In genomic region chr12:95998611-95999300, GRCh38 we compare ENCODE assay signal across 8 cellular contexts. TPM values are rescaled to one million over a fixed set of nuclear protein-coding genes. Genes with fewer than 3 reads are reported as not detected.
DNase-seq lines count a peak whose midpoint lies in the region; ATAC-seq and TF ChIP-seq lines count a peak whose summit lies in the region.

No MANE protein-coding gene starts in this region.

- peaks cover 3% of the 10 kb centered on the region for H3K36me3 Mint-ChIP-seq in activated CD4-positive, alpha-beta T cell treated with anti-CD3 and anti-CD28 coated beads, Interleukin-2, amount 10 ng/mL, durations not matched to agents 7 days and 5 days (ENCODE audit: low read depth)
- peaks cover 0 to 32% (median 4%) of the 10 kb centered on the region in 3 donors for H3K36me3 Mint-ChIP-seq in naive thymus-derived CD8-positive, alpha-beta T cell

- H3K4me3 ChIP-seq in epithelial cell of proximal tubule (ENCODE audit: low read depth, low read length), result no peak overlapping the region
- no peak overlapping the region for H3K4me3 ChIP-seq in upper lobe of left lung

- no peaks in the 10 kb centered on the region for H3K9me3 Mint-ChIP-seq in activated CD4-positive, alpha-beta T cell treated with anti-CD3 and anti-CD28 coated beads, Interleukin-2, amount 10 ng/mL, durations not matched to agents 7 days and 5 days
- H3K9me3 Mint-ChIP-seq in naive thymus-derived CD8-positive, alpha-beta T cell, result no peaks in the 10 kb centered on the region

- DNase-seq in DMS 273 (lab: John Stamatoyannopoulos, UW; ENCODE audit: unreplicated experiment) (peak; percentile 69), NCI-H526 (lab: John Stamatoyannopoulos, UW) (peak; percentile 17 to 77), epithelial cell of proximal tubule (ENCODE audit: low read depth) (no peak), upper lobe of left lung (peak in 1 of 2 donors; percentile 62)
- peak; percentile 71 for DNase-seq in activated CD4-positive, alpha-beta T cell treated with anti-CD3 and anti-CD28 coated beads, Interleukin-2, amount 10 ng/mL, durations not matched to agents 7 days and 5 days
- peak in 9 of 10 donors; percentile 11 to 67 (median 49) for DNase-seq in naive thymus-derived CD8-positive, alpha-beta T cell

- H3K4me3 Mint-ChIP-seq in activated CD4-positive, alpha-beta T cell treated with anti-CD3 and anti-CD28 coated beads, Interleukin-2, amount 10 ng/mL, durations not matched to agents 7 days and 5 days, result no peak overlapping the region
- no peak overlapping the region for H3K4me3 Mint-ChIP-seq in naive thymus-derived CD8-positive, alpha-beta T cell

- CTCF ChIA-PET in activated CD4-positive, alpha-beta T cell treated with anti-CD3 and anti-CD28 coated beads, Interleukin-2, amount 10 ng/mL, durations not matched to agents 7 days and 5 days (lab: Charles Lee), result interaction anchor here (0.6 to 2.2 kb wide), 25 partner anchors 9 to 518 kb away, joined by 3 to 15 read pairs (median 4); partner anchors contain the start of genes AMDHD1 and CCDC38

- peak overlapping the region in 2 of 4 donors; percentile 1 to 30 for H3K27ac ChIP-seq in upper lobe of left lung

- peaks cover 11 to 39% (median 31%) of the 10 kb centered on the region in 4 donors for H3K36me3 ChIP-seq in upper lobe of left lung

- H3K27me3 Mint-ChIP-seq in activated CD4-positive, alpha-beta T cell treated with anti-CD3 and anti-CD28 coated beads, Interleukin-2, amount 10 ng/mL, durations not matched to agents 7 days and 5 days, result no peaks in the 10 kb centered on the region
- H3K27me3 Mint-ChIP-seq in naive thymus-derived CD8-positive, alpha-beta T cell, result no peaks in the 10 kb centered on the region

- no peaks in the 10 kb centered on the region for H3K27me3 ChIP-seq in upper lobe of left lung

- ATAC-seq in GM19372 (IDR thresholded peaks at IDR 0.05; ENCODE audit: low read depth, unreplicated experiment) (peak; percentile 94), HG03342 (IDR thresholded peaks at IDR 0.05; ENCODE audit: unreplicated experiment) (peak; percentile 97), upper lobe of left lung (ENCODE audit: low FRiP score in 2 of 2) (peak; percentile 76 to 84)
- ATAC-seq in naive thymus-derived CD8-positive, alpha-beta T cell, result peak; percentile 99

- TF ChIP-seq EP300 in upper lobe of left lung (IDR thresholded peaks at IDR 0.05), result no peak

- H3K4me1 ChIP-seq in upper lobe of left lung, result peaks cover 11 to 21% (median 18%) of the 10 kb centered on the region in 4 donors

- H3K9me3 ChIP-seq in upper lobe of left lung, result no peaks in the 10 kb centered on the region

- H3K4me1 Mint-ChIP-seq in activated CD4-positive, alpha-beta T cell treated with anti-CD3 and anti-CD28 coated beads, Interleukin-2, amount 10 ng/mL, durations not matched to agents 7 days and 5 days, result peaks cover 11% of the 10 kb centered on the region
- peaks cover 2 to 7% (median 5%) of the 10 kb centered on the region in 4 donors for H3K4me1 Mint-ChIP-seq in naive thymus-derived CD8-positive, alpha-beta T cell

- POLR2A ChIA-PET in activated CD4-positive, alpha-beta T cell treated with anti-CD3 and anti-CD28 coated beads, Interleukin-2, amount 10 ng/mL, durations not matched to agents 7 days and 5 days (lab: Charles Lee), result no interaction called here
- POLR2A ChIA-PET in naive thymus-derived CD8-positive, alpha-beta T cell (lab: Charles Lee), result interaction anchor here (0.6 to 1.5 kb wide), 4 partner anchors 25 to 82 kb away, joined by 3 to 5 read pairs (median 3); partner anchors contain the start of gene LTA4H

- H3K27ac Mint-ChIP-seq in activated CD4-positive, alpha-beta T cell treated with anti-CD3 and anti-CD28 coated beads, Interleukin-2, amount 10 ng/mL, durations not matched to agents 7 days and 5 days, result no peak overlapping the region
- H3K27ac Mint-ChIP-seq in naive thymus-derived CD8-positive, alpha-beta T cell, result peak overlapping the region in 5 of 10 donors; percentile 8 to 53 (median 33)

- WGBS in upper lobe of left lung, 2 donors, result 30 to 33% methylated on average over 7 of the region's 7 CpGs

- no peak for TF ChIP-seq POLR2A in upper lobe of left lung (IDR thresholded peaks at IDR 0.05)

- TF ChIP-seq CTCF in epithelial cell of proximal tubule (conservative IDR thresholded peaks at IDR 0.05; ENCODE audit: low read depth, low read length), result peak; percentile 88
- TF ChIP-seq CTCF in upper lobe of left lung (IDR thresholded peaks at IDR 0.05), result peak; percentile 47 to 80 (median 64)

RNA-seq across cellular contexts. Expression of gene HAL, which starts 2.6 kb away (rescaled TPM):
- total RNA-seq in activated CD4-positive, alpha-beta T cell treated with anti-CD3 and anti-CD28 coated beads, Interleukin-2, amount 10 ng/mL, durations not matched to agents 7 days and 5 days, result under 1 TPM; 0.44 to 0.69 TPM
- total RNA-seq in epithelial cell of proximal tubule, result 0.23 TPM in 1 of 2 replicates, not detected in the other
- total RNA-seq in naive thymus-derived CD8-positive, alpha-beta T cell, result 1 to 10 TPM; 1.3 to 3.0 TPM
- polyA plus RNA-seq in naive thymus-derived CD8-positive, alpha-beta T cell, result not detected
- 10 to 100 TPM in 1 of 6 donors, 1 to 10 TPM in 5; 3.0 to 11.5 (median 5.2) TPM for total RNA-seq in upper lobe of left lung

RNA-seq across cellular contexts. Expression of gene LTA4H, which starts 36.6 kb away (rescaled TPM):
- 10 to 100 TPM; 55.8 to 56.2 TPM for total RNA-seq in activated CD4-positive, alpha-beta T cell treated with anti-CD3 and anti-CD28 coated beads, Interleukin-2, amount 10 ng/mL, durations not matched to agents 7 days and 5 days
- total RNA-seq in epithelial cell of proximal tubule, result 77.2 and 79.6 TPM in 2 replicates
- total RNA-seq in naive thymus-derived CD8-positive, alpha-beta T cell, result 10 to 100 TPM; 62.0 to 66.8 TPM
- 10 to 100 TPM; 68.6 to 80.9 (median 75.0) TPM for polyA plus RNA-seq in naive thymus-derived CD8-positive, alpha-beta T cell
- 100 to 1,000 TPM; 110 to 314 (median 254) TPM for total RNA-seq in upper lobe of left lung

RNA-seq across cellular contexts. Expression of gene AMDHD1, which starts 55.6 kb away (rescaled TPM):
- 1 to 10 TPM in 1 of 2 experiments, under 1 TPM in 1; 0.89 to 1.4 TPM for total RNA-seq in activated CD4-positive, alpha-beta T cell treated with anti-CD3 and anti-CD28 coated beads, Interleukin-2, amount 10 ng/mL, durations not matched to agents 7 days and 5 days
- total RNA-seq in epithelial cell of proximal tubule (0.22 TPM in 1 of 2 replicates, not detected in the other), upper lobe of left lung (1 to 10 TPM in 4 of 6 donors, under 1 TPM in 1, not detected in 1; 0.91 to 2.2 (median 1.9) TPM)
- 1 to 10 TPM; 2.0 to 2.2 TPM for total RNA-seq in naive thymus-derived CD8-positive, alpha-beta T cell
- polyA plus RNA-seq in naive thymus-derived CD8-positive, alpha-beta T cell, result 1 to 10 TPM in 1 of 3 donors, under 1 TPM in 2; 0.27 to 1.2 (median 0.44) TPM

RNA-seq across cellular contexts. Expression of gene CCDC38, which starts 56.3 kb away (rescaled TPM):
- total RNA-seq in activated CD4-positive, alpha-beta T cell treated with anti-CD3 and anti-CD28 coated beads, Interleukin-2, amount 10 ng/mL, durations not matched to agents 7 days and 5 days, result not detected
- total RNA-seq in epithelial cell of proximal tubule (0.06 TPM in 1 of 2 replicates, not detected in the other), upper lobe of left lung (under 1 TPM in 2 of 6 donors, not detected in 4; 0.13 to 0.14 TPM)
- total RNA-seq in naive thymus-derived CD8-positive, alpha-beta T cell, result under 1 TPM; 0.39 to 0.88 TPM
- polyA plus RNA-seq in naive thymus-derived CD8-positive, alpha-beta T cell, result not detected
